Comparison of ENCODE assay signal across 8 cellular contexts in the genomic region with DNA sequence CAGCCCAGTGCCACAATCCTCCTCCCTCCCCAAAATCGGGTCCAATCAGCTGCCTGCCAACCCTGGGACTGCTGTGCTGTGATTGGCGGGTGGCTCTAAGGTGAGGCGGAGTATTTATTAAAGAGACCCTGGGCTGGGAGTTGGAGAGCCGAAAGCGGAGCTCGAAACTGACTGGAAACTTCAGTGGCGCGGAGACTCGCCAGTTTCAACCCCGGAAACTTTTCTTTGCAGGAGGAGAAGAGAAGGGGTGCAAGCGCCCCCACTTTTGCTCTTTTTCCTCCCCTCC. TPM values are rescaled to one million over a fixed set of nuclear protein-coding genes. Genes with fewer than 3 reads are reported as not detected.
A peak's percentile ranks its signal among the peaks of the same experiment; 100 is the strongest.
DNase-seq lines count a peak whose midpoint lies in the region; ATAC-seq, FAIRE-seq and TF ChIP-seq lines count a peak whose summit lies in the region.

SOX9 (plus strand) TSS at position 143 of the 286 bp plus-strand sequence. CDS start 372 bp downstream, outside the sequence.

- H3K36me3 ChIP-seq in pancreas, result peaks cover 0 to 19% (median 6%) of the 10 kb centered on the region in 3 donors

- no peak for FAIRE-seq in pancreas (lab: Jason Lieb, UNC)

- H3K4me1 ChIP-seq in pancreas, result peaks cover 0 to 18% (median 10%) of the 10 kb centered on the region in 3 donors

- no peaks in the 10 kb centered on the region for H3K27me3 ChIP-seq in pancreas

- H3K36me3 Mint-ChIP-seq in stimulated activated naive CD8-positive, alpha-beta T cell treated with anti-CD3 and anti-CD28 coated beads, Interleukin-15, Interleukin-2, amounts not matched to agents 100 ng/mL and 50 ng/mL, for 24 hours (ENCODE audit: low read depth), result peaks cover 7% of the 10 kb centered on the region
- peaks cover 7% of the 10 kb centered on the region for H3K36me3 Mint-ChIP-seq in WTC11

- peak within 1 kb of the TSS; percentile 40 to 92 (median 68) for H3K4me3 ChIP-seq in pancreas

- H3K9me3 Mint-ChIP-seq in stimulated activated naive CD8-positive, alpha-beta T cell treated with anti-CD3 and anti-CD28 coated beads, Interleukin-15, Interleukin-2, amounts not matched to agents 100 ng/mL and 50 ng/mL, for 24 hours, result no peaks in the 10 kb centered on the region
- H3K9me3 Mint-ChIP-seq in WTC11, result no peaks in the 10 kb centered on the region

- H3K4me3 Mint-ChIP-seq in stimulated activated naive CD8-positive, alpha-beta T cell treated with anti-CD3 and anti-CD28 coated beads, Interleukin-15, Interleukin-2, amounts not matched to agents 100 ng/mL and 50 ng/mL, for 24 hours, result peak within 1 kb of the TSS; percentile 20
- H3K4me3 Mint-ChIP-seq in WTC11, result peak within 1 kb of the TSS; percentile 95

- intact Hi-C loops in Right ventricle myocardium superior (cut with DNase I) (loop anchor here (10.0 kb wide), 2 partner anchors 54 to 424 kb away; no protein-coding TSS in a partner anchor), pancreas (cut with DNase I) (loop anchor here in 2 of 3 donors (10.0 kb wide), 2 partner anchors 304 to 414 kb away; no protein-coding TSS in a partner anchor)

- no peak for ATAC-seq in stimulated activated naive CD8-positive, alpha-beta T cell treated with anti-CD3 and anti-CD28 coated beads, Interleukin-15, Interleukin-2, amounts not matched to agents 100 U/mL and 50 U/mL, for 24 hours
- ATAC-seq in HG02588 (IDR thresholded peaks at IDR 0.05; ENCODE audit: unreplicated experiment) (peak; percentile 81), WTC11 (peak; percentile 75), Right ventricle myocardium superior (ENCODE audit: poor library complexity) (peak; percentile 89), pancreas (peak; percentile 82 to 88 (median 86))

- H3K9me3 ChIP-seq in pancreas, result no peaks in the 10 kb centered on the region

- POLR2A ChIA-PET in WTC11 (lab: Charles Lee), result interaction anchor here (0.7 to 3.2 kb wide), 12 partner anchors 10 to 436 kb away, joined by 3 to 13 read pairs (median 4); no protein-coding TSS in a partner anchor

- CTCF ChIA-PET in WTC11 (lab: Charles Lee), result interaction anchor here (0.6 to 3.8 kb wide), 19 partner anchors 13 to 1036 kb away, joined by 3 to 28 read pairs (median 4); no protein-coding TSS in a partner anchor

- WGBS in pancreas, 2 donors, result 0% methylated on average over 11 of the region's 11 CpGs

- TF ChIP-seq CTCF in WTC11 (IDR thresholded peaks at IDR 0.05), result no peak
- no peak for TF ChIP-seq CTCF in pancreas (IDR thresholded peaks at IDR 0.05)

- H3K27ac ChIP-seq in pancreas, result peak within 1 kb of the TSS; percentile 83 to 95 (median 90)

- peak within 1 kb of the TSS; percentile 63 for H3K27ac Mint-ChIP-seq in stimulated activated naive CD8-positive, alpha-beta T cell treated with anti-CD3 and anti-CD28 coated beads, Interleukin-15, Interleukin-2, amounts not matched to agents 100 ng/mL and 50 ng/mL, for 24 hours
- no peak within 1 kb of the TSS for H3K27ac Mint-ChIP-seq in WTC11

- peaks cover 74% of the 10 kb centered on the region for H3K27me3 Mint-ChIP-seq in stimulated activated naive CD8-positive, alpha-beta T cell treated with anti-CD3 and anti-CD28 coated beads, Interleukin-15, Interleukin-2, amounts not matched to agents 100 ng/mL and 50 ng/mL, for 24 hours
- H3K27me3 Mint-ChIP-seq in WTC11 (ENCODE audit: low read depth), result peaks cover 57% of the 10 kb centered on the region

- no peak for DNase-seq in stimulated activated naive CD8-positive, alpha-beta T cell treated with anti-CD3 and anti-CD28 coated beads, Interleukin-15, Interleukin-2, amounts not matched to agents 100 U/mL and 50 U/mL, for 24 hours
- DNase-seq in NCI-H128 (lab: John Stamatoyannopoulos, UW; ENCODE audit: unreplicated experiment) (peak; percentile 41), WTC11 (ENCODE audit: low spot score) (peak; percentile 89), Right ventricle myocardium superior (peak; percentile 91), pancreas (peak; percentile 87 to 97 (median 96)), GF-D8 (lab: John Stamatoyannopoulos, UW) (no peak)

- peaks cover 3% of the 10 kb centered on the region for H3K4me1 Mint-ChIP-seq in stimulated activated naive CD8-positive, alpha-beta T cell treated with anti-CD3 and anti-CD28 coated beads, Interleukin-15, Interleukin-2, amounts not matched to agents 100 ng/mL and 50 ng/mL, for 24 hours (ENCODE audit: low read depth)
- H3K4me1 Mint-ChIP-seq in WTC11, result peaks cover 53% of the 10 kb centered on the region

TF ChIP-seq in WTC11, 78 proteins besides CTCF, POLR2A, EP300 and RAD21:
- TF ChIP-seq NR1H2 (CRISPR knock-in tag; IDR thresholded peaks at IDR 0.05) (no peak), SMAD3 (CRISPR knock-in tag; IDR thresholded peaks at IDR 0.05; ENCODE audit: borderline replicate concordance) (no peak), FOXJ3 (CRISPR knock-in tag; IDR thresholded peaks at IDR 0.05; ENCODE audit: borderline replicate concordance) (no peak), ZNF396 (CRISPR knock-in tag; IDR thresholded peaks at IDR 0.05; ENCODE audit: borderline replicate concordance) (no peak), TEAD1 (CRISPR knock-in tag; IDR thresholded peaks at IDR 0.05) (no peak; the same call in 1 of the 2 replicates), ATF1 (CRISPR knock-in tag; IDR thresholded peaks at IDR 0.05) (no peak), GRHL2 (CRISPR knock-in tag; IDR thresholded peaks at IDR 0.05; ENCODE audit: insufficient replicate concordance, severe bottlenecking) (no peak), FOXK1 (CRISPR knock-in tag; IDR thresholded peaks at IDR 0.05) (no peak), E2F5 (CRISPR knock-in tag; IDR thresholded peaks at IDR 0.05) (no peak), ELF4 (CRISPR knock-in tag; IDR thresholded peaks at IDR 0.05; ENCODE audit: low read depth) (no peak), PRRX2 (CRISPR knock-in tag; IDR thresholded peaks at IDR 0.05) (no peak), USF1 (CRISPR knock-in tag; IDR thresholded peaks at IDR 0.05) (no peak), CBFB (CRISPR knock-in tag; IDR thresholded peaks at IDR 0.05; ENCODE audit: low read depth) (no peak), ZNF317 (CRISPR knock-in tag; IDR thresholded peaks at IDR 0.05; ENCODE audit: borderline replicate concordance, low read depth) (no peak), E2F1 (CRISPR knock-in tag; IDR thresholded peaks at IDR 0.05) (no peak), RELA (CRISPR knock-in tag; IDR thresholded peaks at IDR 0.05; ENCODE audit: borderline replicate concordance) (no peak)
- TF ChIP-seq, protein P1, sequence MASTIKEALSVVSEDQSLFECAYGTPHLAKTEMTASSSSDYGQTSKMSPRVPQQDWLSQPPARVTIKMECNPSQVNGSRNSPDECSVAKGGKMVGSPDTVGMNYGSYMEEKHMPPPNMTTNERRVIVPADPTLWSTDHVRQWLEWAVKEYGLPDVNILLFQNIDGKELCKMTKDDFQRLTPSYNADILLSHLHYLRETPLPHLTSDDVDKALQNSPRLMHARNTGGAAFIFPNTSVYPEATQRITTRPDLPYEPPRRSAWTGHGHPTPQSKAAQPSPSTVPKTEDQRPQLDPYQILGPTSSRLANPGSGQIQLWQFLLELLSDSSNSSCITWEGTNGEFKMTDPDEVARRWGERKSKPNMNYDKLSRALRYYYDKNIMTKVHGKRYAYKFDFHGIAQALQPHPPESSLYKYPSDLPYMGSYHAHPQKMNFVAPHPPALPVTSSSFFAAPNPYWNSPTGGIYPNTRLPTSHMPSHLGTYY (CRISPR knock-in tag; IDR thresholded peaks at IDR 0.05), result no peak
- TF ChIP-seq, protein P2, sequence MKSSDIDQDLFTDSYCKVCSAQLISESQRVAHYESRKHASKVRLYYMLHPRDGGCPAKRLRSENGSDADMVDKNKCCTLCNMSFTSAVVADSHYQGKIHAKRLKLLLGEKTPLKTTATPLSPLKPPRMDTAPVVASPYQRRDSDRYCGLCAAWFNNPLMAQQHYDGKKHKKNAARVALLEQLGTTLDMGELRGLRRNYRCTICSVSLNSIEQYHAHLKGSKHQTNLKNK (CRISPR knock-in tag; IDR thresholded peaks at IDR 0.05), result no peak

RNA-seq across cellular contexts. Expression of gene SOX9, which starts in this region (rescaled TPM):
- 8.1 to 9.0 TPM (median 8.9 TPM) in 3 replicates for total RNA-seq in WTC11 (2021)
- total RNA-seq in Right ventricle myocardium superior, result 10.9 TPM
- total RNA-seq in pancreas, result 10 to 100 TPM; 22.7 to 76.1 (median 34.2) TPM
- polyA plus RNA-seq in pancreas, result 10 to 100 TPM; 26.0 to 31.9 TPM

Comparison
In these comparisons a context has a peak if more than half of its experiments do, and no peak if none do; other contexts are left out.
1. DNase-seq: peak in NCI-H128 (single experiment), WTC11 (single experiment), Right ventricle myocardium superior (single experiment) and pancreas (6 of 6); none in stimulated activated naive CD8-positive, alpha-beta T cell treated with anti-CD3 and anti-CD28 coated beads, Interleukin-15, Interleukin-2, amounts not matched to agents 100 U/mL and 50 U/mL, for 24 hours (single experiment) and GF-D8 (single experiment).